In the genomic region with DNA sequence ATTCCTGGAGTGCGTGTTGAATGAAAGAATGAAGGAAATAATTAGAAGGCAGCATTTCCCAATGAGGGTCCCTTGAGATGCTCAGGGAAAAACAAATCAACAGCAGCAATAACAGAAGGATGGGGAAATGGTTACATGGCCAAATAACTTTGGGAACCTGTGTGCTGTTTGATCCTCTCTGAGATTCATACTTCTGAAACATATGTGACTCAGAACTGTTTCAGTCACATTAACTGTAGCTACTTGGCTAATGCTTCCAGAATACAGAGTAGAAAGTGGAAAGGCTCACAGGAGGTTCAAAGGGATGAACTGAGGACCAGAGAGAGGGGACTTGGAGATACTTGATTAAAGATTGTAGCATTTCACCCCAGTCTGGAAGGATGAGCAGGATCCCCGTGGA, we compare ENCODE assay signal across 13 cellular contexts.
"Had no signal": no experiment of that assay in that cellular context is flagged by ENCODE, and none has a peak within 500 bp of the region (broad histone marks: within the 10 kb centered on the region; RNA-seq: fewer than 3 reads in every experiment).

No MANE protein-coding gene starts in this region.

- H3K27me3 ChIP-seq: esophagus squamous epithelium, transverse colon, uterus had no signal

- H3K27ac ChIP-seq: esophagus squamous epithelium, parathyroid adenoma, transverse colon, uterus, WERI-Rb-1 had no signal

- H3K9me3 Mint-ChIP-seq: activated naive CD8-positive, alpha-beta T cell treated with anti-CD3 and anti-CD28 coated beads, Interleukin-2, amount 10 ng/mL, durations not matched to agents 7 days and 5 days; mesothelial cell of epicardium; nephron had no signal

- H3K4me3 Mint-ChIP-seq: activated naive CD8-positive, alpha-beta T cell treated with anti-CD3 and anti-CD28 coated beads, Interleukin-2, amount 10 ng/mL, durations not matched to agents 7 days and 5 days; mesothelial cell of epicardium; nephron had no signal

- H3K36me3 Mint-ChIP-seq: activated naive CD8-positive, alpha-beta T cell treated with anti-CD3 and anti-CD28 coated beads, Interleukin-2, amount 10 ng/mL, durations not matched to agents 7 days and 5 days; mesothelial cell of epicardium had no signal

- H3K27ac Mint-ChIP-seq: activated naive CD8-positive, alpha-beta T cell treated with anti-CD3 and anti-CD28 coated beads, Interleukin-2, amount 10 ng/mL, durations not matched to agents 7 days and 5 days; mesothelial cell of epicardium; nephron had no signal

- H3K36me3 ChIP-seq: transverse colon, uterus, WERI-Rb-1 had no signal

- H3K9me3 ChIP-seq: esophagus squamous epithelium, transverse colon, uterus had no signal

- DNase-seq: activated CD4-positive, alpha-beta T cell treated with anti-CD3 and anti-CD28 coated beads for 1 hour; activated CD4-positive, alpha-beta T cell treated with anti-CD3 and anti-CD28 coated beads, Interleukin-2, amount 50 U/mL, for 4 hours; activated naive CD8-positive, alpha-beta T cell treated with anti-CD3 and anti-CD28 coated beads, Interleukin-2, amount 10 ng/mL, durations not matched to agents 7 days and 5 days; effector memory CD4-positive, alpha-beta T cell; esophagus squamous epithelium; stimulated activated naive CD4-positive, alpha-beta T cell; transverse colon; uterus; WERI-Rb-1 had no signal

- H3K4me3 ChIP-seq: esophagus squamous epithelium, lung, transverse colon, uterus had no signal

- H3K4me1 ChIP-seq: esophagus squamous epithelium, transverse colon, uterus had no signal
